Comparison of ENCODE assay signal across 7 cellular contexts in the genomic region with DNA sequence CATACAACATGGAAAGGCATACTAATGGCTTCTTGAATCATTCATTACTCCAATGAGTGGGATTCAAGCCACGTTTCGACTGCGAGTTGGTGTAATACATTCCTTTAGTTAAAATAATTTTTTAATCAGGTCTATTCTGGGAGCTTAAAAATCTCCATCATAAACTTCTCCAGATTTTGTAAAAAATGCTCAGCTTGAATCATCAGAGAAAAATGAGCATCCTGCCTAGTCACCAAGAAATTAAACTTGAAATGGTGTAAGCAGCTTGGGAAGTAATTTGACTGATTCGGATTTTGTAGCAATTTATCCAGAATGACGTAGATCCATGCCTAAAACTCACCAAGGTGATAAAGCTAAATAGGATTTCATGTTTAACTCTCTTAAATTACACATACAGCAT.
"Had no signal": no experiment of that assay in that cellular context is flagged by ENCODE, and none has a peak within 500 bp of the region (broad histone marks: within the 10 kb centered on the region; RNA-seq: fewer than 3 reads in every experiment).

No MANE protein-coding gene starts in this region.

- H3K4me3 ChIP-seq: GM23248, K562 had no signal

- H3K27ac ChIP-seq: GM23248, HL-60 had no signal

- DNase-seq: GM23248, H9, HCEC 1CT, IMR-90, KG1 had no signal
